16 cellular contexts compared by ENCODE assay signal in the genomic region with DNA sequence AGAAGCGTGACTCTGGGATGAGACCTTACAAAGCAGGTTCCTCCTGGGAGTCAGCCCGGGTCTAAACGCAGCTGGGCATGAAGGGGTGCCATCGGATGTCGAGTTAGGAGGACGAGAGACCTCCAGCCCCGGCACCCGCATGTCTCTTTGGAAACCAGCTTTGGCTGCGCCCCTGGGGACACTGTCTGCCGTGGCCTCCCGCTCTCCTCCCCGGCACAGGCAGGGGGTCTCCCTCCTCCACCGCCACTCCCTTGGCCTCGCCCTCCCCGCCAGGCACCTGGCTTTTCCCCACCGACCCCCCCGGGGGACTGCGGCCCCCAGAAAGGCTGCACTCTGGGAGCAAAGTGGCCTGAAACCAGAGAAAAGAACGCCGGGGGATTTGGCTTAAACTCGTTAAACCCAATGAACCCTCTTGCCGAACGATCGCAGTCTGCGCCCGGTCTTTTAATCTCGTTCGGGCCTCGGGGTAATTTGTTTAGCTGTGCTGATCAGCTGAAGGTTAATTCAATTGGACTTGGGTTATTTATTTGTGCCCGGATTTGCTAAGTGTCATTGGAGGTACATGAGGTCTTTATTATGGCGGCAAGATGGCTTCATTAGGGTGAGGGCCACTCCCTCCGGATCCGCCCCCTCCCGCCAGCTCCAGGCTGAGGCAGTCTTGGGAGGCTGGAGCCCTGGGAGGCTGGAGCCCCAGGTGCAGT. TPM values are rescaled to one million over a fixed set of nuclear protein-coding genes. Genes with fewer than 3 reads are reported as not detected.
A peak's percentile ranks its signal among the peaks of the same experiment; 100 is the strongest.
DNase-seq lines count a peak whose midpoint lies in the region; ATAC-seq, FAIRE-seq and TF ChIP-seq lines count a peak whose summit lies in the region.
"Had no signal": no experiment of that assay in that cellular context is flagged by ENCODE, and none has a peak within 500 bp of the region (broad histone marks: within the 10 kb centered on the region; RNA-seq: fewer than 3 reads in every experiment).

No MANE protein-coding gene starts in this region.

- no peak for TF ChIP-seq RAD21 in K562 (CRISPR knock-in tag; conservative IDR thresholded peaks at IDR 0.05 in 1 of 2, IDR thresholded peaks at IDR 0.05 in 1 of 2)

- H3K9ac ChIP-seq in K562 (ENCODE audit: insufficient read depth in 1 of 2, low read depth in 2 of 2, low read length in 2 of 2) = peak overlapping the region in 1 of 2 experiments; percentile 58; a peak in 2 of 4 replicates

- H3K4me3 ChIP-seq in BE2C (ENCODE audit: low read depth, low read length) (peak overlapping the region; percentile 49), K562 (no peak overlapping the region), A673 (ENCODE audit: low read depth, low read length, poor library complexity, severe bottlenecking) (no peak overlapping the region)
- H3K4me3 ChIP-seq: HAP-1 had no signal

- no peaks in the 10 kb centered on the region for H3K9me3 Mint-ChIP-seq in stimulated activated effector memory CD8-positive, alpha-beta T cell treated with anti-CD3 and anti-CD28 coated beads, Interleukin-12 subunit alpha, Interleukin-12 subunit beta, amount 100 ng/mL, for 72 hours
- H3K9me3 Mint-ChIP-seq: CD8-positive, alpha-beta T cell had no signal

- H3K9me3 ChIP-seq in BE2C (no peaks in the 10 kb centered on the region), K562 (replicated peaks; ENCODE audit: control insufficient read depth, insufficient read depth, low read depth, low read length) (no peaks in the 10 kb centered on the region), A673 (ENCODE audit: low read depth, low read length, poor library complexity, severe bottlenecking) (no peaks in the 10 kb centered on the region)
- H3K9me3 ChIP-seq: HAP-1 had no signal

- FAIRE-seq in K562 (lab: Jason Lieb, UNC) = no peak
- FAIRE-seq: RCC 7860 had no signal

- in situ Hi-C loops in K562 (cut with MboI) = loop anchor here (10.0 kb wide), 1 partner anchor 619 kb away; no protein-coding TSS in a partner anchor

- WGBS in K562 (ENCODE audit: insufficient coverage, low coverage, missing lambda C conversion rate) = 5% methylated on average over 29 of the region's 34 CpGs

- no peak for TF ChIP-seq EP300 in K562 (IDR thresholded peaks at IDR 0.05; ENCODE audit: low read length)

- H2AFZ ChIP-seq in K562 (ENCODE audit: low read depth, low read length) = peak overlapping the region; percentile 23; the same call in 1 of the 2 replicates

- DNase-seq in BE2C (peak; percentile 38), Daoy (ENCODE audit: low read depth) (peak; percentile 46), NCI-H345 (lab: John Stamatoyannopoulos, UW) (peak; percentile 47), K562 (ENCODE audit: extremely low read depth in 1 of 4, low spot score in 3 of 4) (peak in 3 of 4 experiments; percentile 38 to 58 (median 56)), A673 (ENCODE audit: low spot score) (no peak), RKO (ENCODE audit: low spot score) (no peak), SKM-1 (lab: John Stamatoyannopoulos, UW; ENCODE audit: unreplicated experiment) (no peak)
- no peak for DNase-seq in stimulated activated effector memory CD8-positive, alpha-beta T cell treated with anti-CD3 and anti-CD28 coated beads, Interleukin-12 subunit alpha, Interleukin-12 subunit beta, amount 100 ng/mL, for 72 hours (ENCODE audit: low spot score in 2 of 2)
- DNase-seq: AML-193, DMS 273 treated with DMSO at 0.1 percent for 48 hours, NCI-H187, NCI-H524 treated with DMSO at 0.1 percent for 48 hours, SIG-M5 had no signal

- POLR2A ChIA-PET in K562 (lab: Yijun Ruan, JAX) = interaction anchor here (0.7 kb wide), 1 partner anchor 25 kb away, joined by 3 read pairs; no protein-coding TSS in a partner anchor
- POLR2A ChIA-PET in A673 (lab: Charles Lee; ENCODE audit: low non-redundant PET) = no interaction called here

- H3K36me3 ChIP-seq in BE2C (no peaks in the 10 kb centered on the region), K562 (ENCODE audit: control insufficient read depth, insufficient read depth, low read length) (no peaks in the 10 kb centered on the region), A673 (ENCODE audit: insufficient read depth, low read length, poor library complexity, severe bottlenecking) (no peaks in the 10 kb centered on the region)
- H3K36me3 ChIP-seq: HAP-1 had no signal

- H3K27ac Mint-ChIP-seq in stimulated activated effector memory CD8-positive, alpha-beta T cell treated with anti-CD3 and anti-CD28 coated beads, Interleukin-12 subunit alpha, Interleukin-12 subunit beta, amount 100 ng/mL, for 72 hours = no peak overlapping the region
- H3K27ac Mint-ChIP-seq: CD8-positive, alpha-beta T cell had no signal

- CTCF ChIA-PET in K562 (lab: Yijun Ruan, JAX; ENCODE audit: low intra/inter-chr PET ratio) (no interaction called here), A673 (lab: Charles Lee) (no interaction called here)

- H3K79me2 ChIP-seq in K562 (ENCODE audit: control insufficient read depth, insufficient read depth, low read length) = no peaks in the 10 kb centered on the region

- TF ChIP-seq CTCF in BE2C (IDR thresholded peaks at IDR 0.05; ENCODE audit: low read depth, low read length) (no peak), K562 (IDR thresholded peaks at IDR 0.05 in 2 of 3, conservative IDR thresholded peaks at IDR 0.05 in 1 of 3; ENCODE audit: insufficient read depth in 2 of 3, low read depth in 1 of 3, low read length in 3 of 3) (no peak), A673 (conservative IDR thresholded peaks at IDR 0.05; ENCODE audit: low read depth, low read length) (no peak)

- H3K4me1 ChIP-seq in BE2C = peaks cover 6% of the 10 kb centered on the region
- peaks cover 0 to 29% of the 10 kb centered on the region in 2 experiments; a peak in 2 of 5 replicates for H3K4me1 ChIP-seq in K562 (replicated peaks in 1 of 2; ENCODE audit: control insufficient read depth in 2 of 2, insufficient read depth in 2 of 2, low read length in 2 of 2)
- H3K4me1 ChIP-seq in A673 (ENCODE audit: insufficient read depth, low read length, poor library complexity, severe bottlenecking) = no peaks in the 10 kb centered on the region
- H3K4me1 ChIP-seq: HAP-1 had no signal

- no peak overlapping the region for H3K4me2 ChIP-seq in K562 (ENCODE audit: insufficient read depth, low read length)

- H4K20me1 ChIP-seq in K562 (replicated peaks; ENCODE audit: control insufficient read depth, insufficient read depth, low read length) = peaks cover 11% of the 10 kb centered on the region; the same call in 1 of the 2 replicates

- peaks cover 6% of the 10 kb centered on the region for H3K36me3 Mint-ChIP-seq in stimulated activated effector memory CD8-positive, alpha-beta T cell treated with anti-CD3 and anti-CD28 coated beads, Interleukin-12 subunit alpha, Interleukin-12 subunit beta, amount 100 ng/mL, for 72 hours
- H3K36me3 Mint-ChIP-seq: CD8-positive, alpha-beta T cell had no signal

- H3K9me1 ChIP-seq in K562 (ENCODE audit: control insufficient read depth, insufficient read depth, low read length) = no peaks in the 10 kb centered on the region

- peak; percentile 64 for ATAC-seq in K562
- ATAC-seq in stimulated activated effector memory CD8-positive, alpha-beta T cell treated with anti-CD3 and anti-CD28 coated beads, Interleukin-12 subunit alpha, Interleukin-12 subunit beta, amount 100 ng/mL, for 72 hours = no peak
- ATAC-seq: CD8-positive, alpha-beta T cell had no signal

- BruUV-seq in K562 (replicated peaks; lab: Mats Ljungman, UMichigan) = no TSS peak
- no TSS peak for BruUV-seq in A673 (replicated peaks; lab: Mats Ljungman, UMichigan)

- TF ChIP-seq POLR2A in K562 (conservative IDR thresholded peaks at IDR 0.05) = no peak

- no peak overlapping the region for H3K4me3 Mint-ChIP-seq in stimulated activated effector memory CD8-positive, alpha-beta T cell treated with anti-CD3 and anti-CD28 coated beads, Interleukin-12 subunit alpha, Interleukin-12 subunit beta, amount 100 ng/mL, for 72 hours
- H3K4me3 Mint-ChIP-seq: CD8-positive, alpha-beta T cell had no signal

- intact Hi-C loops in K562 (cut with micrococcal nuclease) (no loop called here), A673 (cut with micrococcal nuclease; ENCODE audit: unreplicated experiment) (loop anchor here (10.0 kb wide), 1 partner anchor 169 kb away; no protein-coding TSS in a partner anchor)

- H3K27me3 ChIP-seq in BE2C (peaks cover 16% of the 10 kb centered on the region), K562 (ENCODE audit: control insufficient read depth in 2 of 2, insufficient read depth in 2 of 2, low read length in 2 of 2) (peaks cover 71 to 89% of the 10 kb centered on the region in 2 experiments), A673 (replicated peaks; ENCODE audit: insufficient read depth, low read depth, low read length, poor library complexity) (peaks cover 24% of the 10 kb centered on the region)

- H3K4me1 Mint-ChIP-seq in stimulated activated effector memory CD8-positive, alpha-beta T cell treated with anti-CD3 and anti-CD28 coated beads, Interleukin-12 subunit alpha, Interleukin-12 subunit beta, amount 100 ng/mL, for 72 hours = peaks cover 2% of the 10 kb centered on the region

- no peak overlapping the region for H3K27ac ChIP-seq in K562 (ENCODE audit: extremely low read depth, low read depth, low read length)
- no peak overlapping the region for H3K27ac ChIP-seq in A673 (ENCODE audit: low read depth, low read length, poor library complexity, severe bottlenecking)

RNA-seq across cellular contexts. Expression of a gene that starts 16.4 kb away (rescaled TPM):
- polyA plus RNA-seq in BE2C (2012; ENCODE audit: insufficient read depth, insufficient read length, low read depth) = 179 TPM
- total RNA-seq in Daoy (2014; rRNA removed; shearing (Covaris generic)) = 107 and 130 TPM in 2 replicates
- 26.2 and 74.4 TPM in 2 replicates for total RNA-seq in K562 (2011; cell fraction: chromatin; rRNA removed; ENCODE audit: low replicate concordance)
- total RNA-seq in K562 (2011; cell fraction: nucleolus; rRNA removed) = 89.7 and 92.9 TPM in 2 replicates
- 63.3 and 66.8 TPM in 2 replicates for total RNA-seq in K562 (2011; cell fraction: nucleoplasm; rRNA removed)
- total RNA-seq in K562 (2014; rRNA removed) (122 and 132 TPM in 2 replicates), K562 (2014; rRNA removed; fragmentation: Illumina TruSeq; extraction: Trizol) (46.5 and 57.2 TPM in 2 replicates), K562 (2015; rRNA removed; fragmentation: Illumina TruSeq; extraction: Trizol) (81.5 and 83.4 TPM in 2 replicates), K562 (2021) (77.3 and 80.1 TPM in 2 replicates), A673 (2021) (54.9 and 57.9 TPM in 2 replicates)
- polyA plus RNA-seq in K562 (2011; rRNA removed) (93.6 and 96.3 TPM in 2 replicates), K562 (2014; fragmentation: Illumina TruSeq; extraction: Trizol) (54.0 and 64.6 TPM in 2 replicates), K562 (2014; fragmentation: Nextera tagmentation; extraction: Ambion mirVana) (10 to 100 TPM; 34.8 to 55.3 TPM), K562 (2014; rRNA removed) (121 and 136 TPM in 2 replicates)
- polyA plus RNA-seq in K562 (2011; cell fraction: cytosol; rRNA removed) = 110 and 136 TPM in 2 replicates
- 144 and 158 TPM in 2 replicates for polyA plus RNA-seq in K562 (2011; cell fraction: nucleus; rRNA removed)
- polyA plus RNA-seq in K562 (2012) = 65.4 and 71.5 TPM in 2 replicates
- polyA minus RNA-seq in K562 (2011; rRNA and poly(A)+ RNA removed) = 20.1 and 30.9 TPM in 2 replicates
- 22.6 and 24.3 TPM in 2 replicates for polyA minus RNA-seq in K562 (2011; cell fraction: cytosol; rRNA and poly(A)+ RNA removed)
- 12.3 and 13.9 TPM in 2 replicates for polyA minus RNA-seq in K562 (2011; cell fraction: nucleus; rRNA and poly(A)+ RNA removed)

RNA-seq across cellular contexts. Expression of a gene that starts 30.3 kb away (rescaled TPM):
- polyA plus RNA-seq in BE2C (2012; ENCODE audit: insufficient read depth, insufficient read length, low read depth) = 0.59 TPM
- total RNA-seq in Daoy (2014; rRNA removed; shearing (Covaris generic)) = 1.7 and 5.9 TPM in 2 replicates
- 0.32 and 2.6 TPM in 2 replicates for total RNA-seq in K562 (2011; cell fraction: chromatin; rRNA removed; ENCODE audit: low replicate concordance)
- total RNA-seq in K562 (2011; cell fraction: nucleolus; rRNA removed) = 0.66 and 1.5 TPM in 2 replicates
- total RNA-seq in K562 (2011; cell fraction: nucleoplasm; rRNA removed) = 0.29 and 1.8 TPM in 2 replicates
- total RNA-seq in K562 (2014; rRNA removed) (0.18 TPM in 1 of 2 replicates, not detected in the other), K562 (2014; rRNA removed; fragmentation: Illumina TruSeq; extraction: Trizol) (not detected in 2 replicates), K562 (2015; rRNA removed; fragmentation: Illumina TruSeq; extraction: Trizol) (not detected in 2 replicates), K562 (2021) (0.11 and 0.31 TPM in 2 replicates), A673 (2021) (not detected in 2 replicates)
- polyA plus RNA-seq in K562 (2011; rRNA removed) (0.10 and 0.20 TPM in 2 replicates), K562 (2014; fragmentation: Illumina TruSeq; extraction: Trizol) (not detected in 2 replicates), K562 (2014; fragmentation: Nextera tagmentation; extraction: Ambion mirVana) (not detected), K562 (2014; rRNA removed) (not detected in 2 replicates)
- 0.12 and 0.72 TPM in 2 replicates for polyA plus RNA-seq in K562 (2011; cell fraction: cytosol; rRNA removed)
- 0.53 and 1.7 TPM in 2 replicates for polyA plus RNA-seq in K562 (2011; cell fraction: nucleus; rRNA removed)
- 0.04 and 0.12 TPM in 2 replicates for polyA plus RNA-seq in K562 (2012)
- polyA minus RNA-seq in K562 (2011; rRNA and poly(A)+ RNA removed) = 0.14 and 0.15 TPM in 2 replicates
- 0.19 and 0.27 TPM in 2 replicates for polyA minus RNA-seq in K562 (2011; cell fraction: cytosol; rRNA and poly(A)+ RNA removed)
- 0.89 and 1.1 TPM in 2 replicates for polyA minus RNA-seq in K562 (2011; cell fraction: nucleus; rRNA and poly(A)+ RNA removed)
- total RNA-seq: CD8-positive, alpha-beta T cell had no signal

RNA-seq across cellular contexts. Expression of a gene that starts 55.8 kb away (rescaled TPM):
- polyA plus RNA-seq in BE2C (2012; ENCODE audit: insufficient read depth, insufficient read length, low read depth) = 1.6 TPM
- 19.8 and 25.8 TPM in 2 replicates for total RNA-seq in Daoy (2014; rRNA removed; shearing (Covaris generic))
- total RNA-seq in K562 (2011; cell fraction: chromatin; rRNA removed; ENCODE audit: low replicate concordance) = 8.5 and 20.5 TPM in 2 replicates
- total RNA-seq in K562 (2011; cell fraction: nucleolus; rRNA removed) = 11.2 and 12.1 TPM in 2 replicates
- total RNA-seq in K562 (2011; cell fraction: nucleoplasm; rRNA removed) = 5.1 and 7.6 TPM in 2 replicates
- total RNA-seq in K562 (2014; rRNA removed) (11.7 and 15.6 TPM in 2 replicates), K562 (2014; rRNA removed; fragmentation: Illumina TruSeq; extraction: Trizol) (1.1 and 1.3 TPM in 2 replicates), K562 (2015; rRNA removed; fragmentation: Illumina TruSeq; extraction: Trizol) (4.7 and 5.5 TPM in 2 replicates), K562 (2021) (17.6 and 24.4 TPM in 2 replicates), A673 (2021) (14.6 and 16.7 TPM in 2 replicates)
- polyA plus RNA-seq in K562 (2011; rRNA removed) (2.1 and 4.9 TPM in 2 replicates), K562 (2014; fragmentation: Illumina TruSeq; extraction: Trizol) (3.7 and 6.9 TPM in 2 replicates), K562 (2014; fragmentation: Nextera tagmentation; extraction: Ambion mirVana) (under 1 TPM; 0.04 to 0.07 TPM), K562 (2014; rRNA removed) (12.8 and 13.5 TPM in 2 replicates)
- 3.8 and 5.1 TPM in 2 replicates for polyA plus RNA-seq in K562 (2011; cell fraction: cytosol; rRNA removed)
- 9.8 and 26.1 TPM in 2 replicates for polyA plus RNA-seq in K562 (2011; cell fraction: nucleus; rRNA removed)
- 11.2 and 12.1 TPM in 2 replicates for polyA plus RNA-seq in K562 (2012)
- 0.66 and 1.1 TPM in 2 replicates for polyA minus RNA-seq in K562 (2011; rRNA and poly(A)+ RNA removed)
- 5.5 and 7.7 TPM in 2 replicates for polyA minus RNA-seq in K562 (2011; cell fraction: cytosol; rRNA and poly(A)+ RNA removed)
- 3.6 and 3.8 TPM in 2 replicates for polyA minus RNA-seq in K562 (2011; cell fraction: nucleus; rRNA and poly(A)+ RNA removed)

Comparison
In these comparisons a context has a peak if more than half of its experiments do, and no peak if none do; other contexts are left out.
1. DNase-seq: peak in BE2C (single experiment), Daoy (single experiment), NCI-H345 (single experiment) and K562 (3 of 4); none in A673 (single experiment), RKO (single experiment), SKM-1 (single experiment) and stimulated activated effector memory CD8-positive, alpha-beta T cell treated with anti-CD3 and anti-CD28 coated beads, Interleukin-12 subunit alpha, Interleukin-12 subunit beta, amount 100 ng/mL, for 72 hours (0 of 2).